Comparison of ENCODE assay signal across 11 cellular contexts in the genomic region with DNA sequence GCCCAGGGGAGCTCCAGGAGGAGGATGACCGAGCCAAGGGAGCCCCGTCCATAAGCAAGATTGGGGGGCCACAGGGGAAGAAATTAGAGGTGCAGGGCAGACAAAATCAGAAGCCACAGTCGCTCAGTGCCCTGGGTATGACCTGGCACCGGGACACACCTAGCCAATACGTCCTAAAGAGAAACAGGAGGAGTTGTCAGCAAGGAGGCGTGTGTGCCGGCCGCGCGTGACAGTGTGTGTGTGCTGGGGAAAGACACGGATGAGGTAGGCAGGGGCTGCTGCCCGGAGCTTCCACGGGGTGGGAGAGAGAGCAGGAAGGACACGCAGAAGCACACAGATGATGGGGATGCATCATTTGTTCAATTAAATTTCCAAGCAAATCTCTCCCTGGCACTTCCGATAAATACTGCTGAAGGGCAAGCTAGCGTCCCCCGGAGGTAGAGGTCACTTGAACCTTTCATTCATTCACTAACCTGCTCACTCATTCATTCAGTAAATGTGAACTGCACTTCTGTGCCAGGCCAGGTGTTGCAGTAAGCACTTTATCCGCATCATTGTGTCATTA.
"Had no signal": no experiment of that assay in that cellular context is flagged by ENCODE, and none has a peak within 500 bp of the region (broad histone marks: within the 10 kb centered on the region; RNA-seq: fewer than 3 reads in every experiment).

No MANE protein-coding gene starts in this region.

- H3K27me3 ChIP-seq: breast epithelium, tibial nerve had no signal

- H3K4me3 Mint-ChIP-seq: activated naive CD8-positive, alpha-beta T cell treated with anti-CD3 and anti-CD28 coated beads, Interleukin-2, amount 10 ng/mL, durations not matched to agents 7 days and 5 days; dendritic cell treated with granulocyte-macrophage colony-stimulating factor and Interleukin-4, amounts not matched to agents 40 ng/mL and 50 ng/mL, for 4 days; effector memory CD8-positive, alpha-beta T cell; stimulated activated memory B cell treated with anti-CD40 and anti-IgM and Interleukin-4, amounts not matched to agents 10 μg/mL and 1 μg/mL and 100 μg/mL, for 72 hours; T-helper 2 cell treated with Interferon-gamma antibody and Interleukin-4, amounts not matched to agents 5 μg/mL and 100 μg/mL, for 36 hours had no signal

- H3K27ac ChIP-seq: breast epithelium, epithelial cell of prostate, heart left ventricle, lower lobe of right lung, tibial nerve had no signal

- H3K4me1 ChIP-seq: breast epithelium had no signal

- H3K36me3 ChIP-seq: breast epithelium, heart left ventricle, lower lobe of right lung had no signal

- H3K9me3 ChIP-seq: breast epithelium, heart left ventricle, lower lobe of right lung, tibial nerve had no signal

- H3K4me3 ChIP-seq: breast epithelium, heart left ventricle, lower lobe of right lung, tibial nerve had no signal

- H3K9me3 Mint-ChIP-seq: activated naive CD8-positive, alpha-beta T cell treated with anti-CD3 and anti-CD28 coated beads, Interleukin-2, amount 10 ng/mL, durations not matched to agents 7 days and 5 days; dendritic cell treated with granulocyte-macrophage colony-stimulating factor and Interleukin-4, amounts not matched to agents 40 ng/mL and 50 ng/mL, for 4 days; effector memory CD8-positive, alpha-beta T cell; immature natural killer cell; stimulated activated memory B cell treated with anti-CD40 and anti-IgM and Interleukin-4, amounts not matched to agents 10 μg/mL and 1 μg/mL and 100 μg/mL, for 72 hours; T-helper 2 cell treated with Interferon-gamma antibody and Interleukin-4, amounts not matched to agents 5 μg/mL and 100 μg/mL, for 36 hours had no signal

- H3K27ac Mint-ChIP-seq: activated naive CD8-positive, alpha-beta T cell treated with anti-CD3 and anti-CD28 coated beads, Interleukin-2, amount 10 ng/mL, durations not matched to agents 7 days and 5 days; dendritic cell treated with granulocyte-macrophage colony-stimulating factor and Interleukin-4, amounts not matched to agents 40 ng/mL and 50 ng/mL, for 4 days; effector memory CD8-positive, alpha-beta T cell; immature natural killer cell; stimulated activated memory B cell treated with anti-CD40 and anti-IgM and Interleukin-4, amounts not matched to agents 10 μg/mL and 1 μg/mL and 100 μg/mL, for 72 hours; T-helper 2 cell treated with Interferon-gamma antibody and Interleukin-4, amounts not matched to agents 5 μg/mL and 100 μg/mL, for 36 hours had no signal
